In genomic region chrX:29926659-29927058, GRCh38 we compare ENCODE assay signal across 21 cellular contexts.
DNase-seq lines count a peak whose midpoint lies in the region; ATAC-seq and TF ChIP-seq lines count a peak whose summit lies in the region.
"Had no signal": no experiment of that assay in that cellular context is flagged by ENCODE, and none has a peak within 500 bp of the region (broad histone marks: within the 10 kb centered on the region; RNA-seq: fewer than 3 reads in every experiment).

No MANE protein-coding gene starts in this region.

- intact Hi-C loops in Right ventricle myocardium superior (cut with DNase I) (no loop called here), left cardiac atrium (cut with DNase I) (no loop called here)

- H2AK5ac ChIP-seq in mesenchymal stem cell (ENCODE audit: low read length, severe bottlenecking) = no peak overlapping the region

- no peak overlapping the region for H2AFZ ChIP-seq in mesenchymal stem cell (ENCODE audit: low read depth, low read length)
- H2AFZ ChIP-seq: GM23338 had no signal

- no peaks in the 10 kb centered on the region for H3K79me1 ChIP-seq in mesenchymal stem cell (replicated peaks; ENCODE audit: low read length, poor library complexity, severe bottlenecking)

- H3K23ac ChIP-seq in mesenchymal stem cell (ENCODE audit: low read length in 2 of 2) = no peak overlapping the region

- WGBS in mesenchymal stem cell = 94% methylated on average over 2 of the region's 2 CpGs

- H3K36me3 ChIP-seq in mesenchymal stem cell (ENCODE audit: control insufficient read depth in 1 of 2, insufficient read depth in 2 of 2, low read depth in 1 of 2, low read length in 2 of 2) = no peaks in the 10 kb centered on the region
- H3K36me3 ChIP-seq: BE2C; BLaER1 treated with 17β-estradiol and CSF1 and Interleukin-3, amounts not matched to agents 10 nM and 100 nM; HAP-1 had no signal

- no peak overlapping the region for H2BK15ac ChIP-seq in mesenchymal stem cell (ENCODE audit: low read depth, poor library complexity, severe bottlenecking)

- no peak overlapping the region for H3K9ac ChIP-seq in mesenchymal stem cell (ENCODE audit: low read length)
- H3K9ac ChIP-seq: BLaER1 treated with 17β-estradiol and CSF1 and Interleukin-3, amounts not matched to agents 10 nM and 100 nM had no signal

- no peaks in the 10 kb centered on the region for H3K4me1 ChIP-seq in mesenchymal stem cell (ENCODE audit: control insufficient read depth, insufficient read depth, low read depth, low read length)
- H3K4me1 ChIP-seq: BE2C; BLaER1 treated with 17β-estradiol and CSF1 and Interleukin-3, amounts not matched to agents 10 nM and 100 nM had no signal

- ATAC-seq in Right ventricle myocardium superior (ENCODE audit: poor library complexity) (peak; percentile 29), left cardiac atrium (no peak), omental fat pad (ENCODE audit: low FRiP score) (no peak), HG03521 (IDR thresholded peaks at IDR 0.05; ENCODE audit: unreplicated experiment) (no peak)
- ATAC-seq: GM23338 had no signal

- H2BK120ac ChIP-seq in mesenchymal stem cell (ENCODE audit: low read depth, low read length) = no peak overlapping the region

- no peak overlapping the region for H3K18ac ChIP-seq in mesenchymal stem cell (ENCODE audit: low read depth in 1 of 2, low read length in 2 of 2)

- DNase-seq in Right ventricle myocardium superior (no peak), left cardiac atrium (no peak), mesenchymal stem cell (no peak), renal cortical epithelial cell (ENCODE audit: low read depth) (peak; percentile 6), omental fat pad (ENCODE audit: low spot score) (no peak), RKO (ENCODE audit: low spot score) (no peak)
- DNase-seq: ACHN; AML-193; BE2C; CD4-positive, alpha-beta T cell; CD8-positive, alpha-beta memory T cell; DMS 273 treated with DMSO at 0.1 percent for 48 hours; DMS79; GF-D8; HFFc6 had no signal

- H3K14ac ChIP-seq in mesenchymal stem cell (ENCODE audit: low read length in 2 of 2) = no peak overlapping the region

- H3K4ac ChIP-seq in mesenchymal stem cell (ENCODE audit: low read depth in 1 of 2, low read length in 2 of 2) = no peak overlapping the region

- H3K9me3 ChIP-seq in mesenchymal stem cell (ENCODE audit: control insufficient read depth, low read length) = no peaks in the 10 kb centered on the region
- H3K9me3 ChIP-seq: BE2C; BLaER1 treated with 17β-estradiol and CSF1 and Interleukin-3, amounts not matched to agents 10 nM and 100 nM; HAP-1 had no signal

- H2BK5ac ChIP-seq in mesenchymal stem cell (ENCODE audit: low read depth, low read length, poor library complexity, severe bottlenecking) = no peak overlapping the region

- peak overlapping the region; percentile 71 for H3K27ac ChIP-seq in VCaP
- H3K27ac ChIP-seq in mesenchymal stem cell (ENCODE audit: low read length, poor library complexity, severe bottlenecking) = peak overlapping the region; percentile 45
- H3K27ac ChIP-seq: 22Rv1; BLaER1 treated with 17β-estradiol and CSF1 and Interleukin-3, amounts not matched to agents 10 nM and 100 nM had no signal

- no peak overlapping the region for H4K8ac ChIP-seq in mesenchymal stem cell (ENCODE audit: low read length)

- H2BK12ac ChIP-seq in mesenchymal stem cell (ENCODE audit: low read length in 2 of 2) = no peak overlapping the region

- no peak overlapping the region for H4K91ac ChIP-seq in mesenchymal stem cell (ENCODE audit: low read length)

- no peak overlapping the region for H3K4me2 ChIP-seq in mesenchymal stem cell (ENCODE audit: low read length, poor library complexity, severe bottlenecking)
- H3K4me2 ChIP-seq: BLaER1 treated with 17β-estradiol and CSF1 and Interleukin-3, amounts not matched to agents 10 nM and 100 nM; GM23338 had no signal

- no peak for TF ChIP-seq CTCF in VCaP (conservative IDR thresholded peaks at IDR 0.05)
- TF ChIP-seq CTCF in omental fat pad (IDR thresholded peaks at IDR 0.05) = no peak

- no peaks in the 10 kb centered on the region for H3K27me3 ChIP-seq in mesenchymal stem cell (ENCODE audit: control insufficient read depth in 1 of 2, insufficient read depth in 1 of 2, low read length in 2 of 2)
- H3K27me3 ChIP-seq: BE2C; BLaER1 treated with 17β-estradiol and CSF1 and Interleukin-3, amounts not matched to agents 10 nM and 100 nM had no signal

- H3K4me3 ChIP-seq in mesenchymal stem cell (ENCODE audit: insufficient read depth in 1 of 2, low read depth in 1 of 2, low read length in 2 of 2) = no peak overlapping the region
- H3K4me3 ChIP-seq: BLaER1 treated with 17β-estradiol and CSF1 and Interleukin-3, amounts not matched to agents 10 nM and 100 nM; GM23338; HAP-1 had no signal
